In the genomic region with DNA sequence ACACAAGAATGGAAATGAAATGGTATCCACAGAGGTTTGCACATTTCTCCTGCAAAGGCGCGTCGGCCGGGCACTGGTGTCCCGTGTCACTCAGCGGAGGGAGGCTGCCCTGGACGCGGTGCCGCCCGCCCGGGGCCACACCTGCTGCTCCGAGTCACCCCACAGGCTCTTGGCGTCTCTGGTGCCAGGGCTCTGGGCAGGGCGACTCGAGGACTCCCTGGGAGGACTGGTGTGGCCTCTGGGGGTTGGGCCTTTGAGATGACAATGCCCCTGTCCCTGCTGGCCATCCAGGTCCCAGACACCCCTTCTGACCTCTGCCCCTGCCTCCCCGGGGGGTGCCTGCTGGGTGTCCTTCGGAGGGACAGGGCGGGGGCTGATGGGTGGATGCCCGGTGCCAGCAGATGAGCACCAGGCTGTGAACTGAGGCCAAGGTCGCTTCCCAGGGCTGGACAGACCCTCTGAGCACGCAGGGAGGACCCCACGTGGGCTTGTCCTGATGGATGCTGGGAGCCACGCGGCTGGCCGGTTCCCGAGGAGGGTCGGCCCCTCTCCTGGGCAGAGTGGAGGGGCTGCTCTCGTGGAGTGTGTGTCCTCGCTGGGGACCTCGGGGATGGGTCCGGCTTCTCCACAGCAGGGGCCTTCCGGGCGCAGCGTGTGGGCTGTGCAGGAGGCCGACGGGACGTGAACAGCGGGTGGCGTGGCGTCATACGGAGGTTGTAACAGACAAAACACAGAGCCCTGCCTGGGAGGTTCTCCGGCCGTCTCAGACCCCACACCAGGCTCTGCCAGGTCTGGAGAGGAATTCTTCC, we compare ENCODE assay signal across 23 cellular contexts. TPM values are rescaled to one million over a fixed set of nuclear protein-coding genes. Genes with fewer than 3 reads are reported as not detected.
A peak's percentile ranks its signal among the peaks of the same experiment; 100 is the strongest.
DNase-seq lines count a peak whose midpoint lies in the region; ATAC-seq, FAIRE-seq and TF ChIP-seq lines count a peak whose summit lies in the region.
"Had no signal": no experiment of that assay in that cellular context is flagged by ENCODE, and none has a peak within 500 bp of the region (broad histone marks: within the 10 kb centered on the region; RNA-seq: fewer than 3 reads in every experiment).

No MANE protein-coding gene starts in this region.

- no peak overlapping the region for H3K23ac ChIP-seq in H1 (ENCODE audit: insufficient read length)

- H3K14ac ChIP-seq in H1 (ENCODE audit: insufficient read length) = no peak overlapping the region

- ATAC-seq in K562 (no peak), HG02973 (IDR thresholded peaks at IDR 0.05; ENCODE audit: unreplicated experiment) (no peak)

- intact Hi-C loops in K562 (cut with micrococcal nuclease) = no loop called here

- H3K27me3 ChIP-seq in K562 (ENCODE audit: control insufficient read depth in 2 of 2, insufficient read depth in 2 of 2, low read length in 2 of 2) (no peaks in the 10 kb centered on the region), H1 (replicated peaks in 1 of 4; ENCODE audit: control insufficient read depth in 3 of 4, extremely low read depth in 1 of 4, insufficient read depth in 3 of 4, low read length in 3 of 4) (no peaks in the 10 kb centered on the region), H7 (ENCODE audit: control insufficient read depth, insufficient read depth, low read length) (no peaks in the 10 kb centered on the region), MG63 (no peaks in the 10 kb centered on the region)
- H3K27me3 ChIP-seq: BE2C had no signal

- H3K4me2 ChIP-seq in K562 (ENCODE audit: insufficient read depth, low read length) (no peak overlapping the region), H1 (ENCODE audit: insufficient read depth in 1 of 2, low read depth in 2 of 2, low read length in 2 of 2) (no peak overlapping the region)

- peak overlapping the region; percentile 51; the same call in 1 of the 2 replicates for H4K8ac ChIP-seq in H1 (ENCODE audit: extremely low read depth, insufficient read depth, low read length)

- no peak for TF ChIP-seq CTCF in K562 (IDR thresholded peaks at IDR 0.05 in 2 of 3, conservative IDR thresholded peaks at IDR 0.05 in 1 of 3; ENCODE audit: insufficient read depth in 2 of 3, low read depth in 1 of 3, low read length in 3 of 3)
- TF ChIP-seq CTCF in H1 (IDR thresholded peaks at IDR 0.05; ENCODE audit: control extremely low read depth in 1 of 3, insufficient read depth in 1 of 3, low read depth in 1 of 3, low read length in 3 of 3) = no peak

- TF ChIP-seq POLR2A in K562 (conservative IDR thresholded peaks at IDR 0.05) = no peak
- no peak for TF ChIP-seq POLR2A in H1 (IDR thresholded peaks at IDR 0.05; ENCODE audit: control extremely low read depth in 1 of 2, low read depth in 2 of 2, low read length in 2 of 2)

- no peak overlapping the region for H3K4ac ChIP-seq in H1 (replicated peaks; ENCODE audit: insufficient read length, low read depth, low read length)

- H3K18ac ChIP-seq in H1 (ENCODE audit: extremely low read depth, low read length) = no peak overlapping the region

- H2BK20ac ChIP-seq in H1 (ENCODE audit: low read length) = no peak overlapping the region

- H3K4me1 ChIP-seq in K562 (replicated peaks in 1 of 2; ENCODE audit: control insufficient read depth in 2 of 2, insufficient read depth in 2 of 2, low read length in 2 of 2) (peaks cover 0 to 52% of the 10 kb centered on the region in 2 experiments; a peak in 2 of 5 replicates), H1 (replicated peaks in 1 of 4; ENCODE audit: control insufficient read depth in 3 of 4, insufficient read depth in 4 of 4, low read length in 3 of 4) (no peaks in the 10 kb centered on the region; a peak in 1 of 7 replicates)
- H3K4me1 ChIP-seq: BE2C, Caco-2 had no signal

- no peak overlapping the region for H4K5ac ChIP-seq in H1 (ENCODE audit: insufficient read length, low read depth, low read length)

- H2BK12ac ChIP-seq in H1 (ENCODE audit: low read depth, low read length) = no peak overlapping the region

- no peak overlapping the region for H3K4me3 ChIP-seq in K562
- no peak overlapping the region for H3K4me3 ChIP-seq in H1 (ENCODE audit: extremely low read depth in 1 of 4, insufficient read depth in 2 of 4, low read depth in 3 of 4, low read length in 4 of 4)
- H3K4me3 ChIP-seq in H7 (ENCODE audit: insufficient read depth, low read depth, low read length) = no peak overlapping the region
- H3K4me3 ChIP-seq in MG63 = no peak overlapping the region
- H3K4me3 ChIP-seq: GM23248 had no signal

- DNase-seq in K562 (ENCODE audit: extremely low read depth in 1 of 4, low spot score in 3 of 4) (no peak), H1 (ENCODE audit: low read depth in 1 of 2, low spot score in 2 of 2) (no peak), myocyte (ENCODE audit: low read depth) (peak; percentile 34), GOT3 (lab: John Stamatoyannopoulos, UW) (no peak), H7 (no peak), MG63 (no peak)
- DNase-seq: ACHN; BE2C; Caco-2; CD4-positive, alpha-beta T cell; GM23248; H9; IMR-90; KBM-7 had no signal

- no peak overlapping the region for H2BK120ac ChIP-seq in H1 (replicated peaks; ENCODE audit: low read depth, low read length)

- TF ChIP-seq RAD21 in K562 (CRISPR knock-in tag; conservative IDR thresholded peaks at IDR 0.05 in 1 of 2, IDR thresholded peaks at IDR 0.05 in 1 of 2) = no peak
- no peak for TF ChIP-seq RAD21 in H1 (IDR thresholded peaks at IDR 0.05 in 1 of 2, conservative IDR thresholded peaks at IDR 0.05 in 1 of 2; ENCODE audit: low read depth in 2 of 2, low read length in 2 of 2)

- H3K36me3 ChIP-seq in K562 (ENCODE audit: control insufficient read depth, insufficient read depth, low read length) = peaks cover 21% of the 10 kb centered on the region; the same call in 1 of the 3 replicates
- peaks cover 0 to 18% (median 0%) of the 10 kb centered on the region in 4 experiments; a peak in 1 of 8 replicates for H3K36me3 ChIP-seq in H1 (ENCODE audit: control insufficient read depth in 2 of 4, insufficient read depth in 4 of 4, low read length in 3 of 4)
- H3K36me3 ChIP-seq in H7 (replicated peaks; ENCODE audit: control insufficient read depth, insufficient read depth, low read length) = peaks cover 1% of the 10 kb centered on the region; the same call in 1 of the 2 replicates
- H3K36me3 ChIP-seq in MG63 = no peaks in the 10 kb centered on the region
- H3K36me3 ChIP-seq: BE2C had no signal

- no peaks in the 10 kb centered on the region for H3K9me3 ChIP-seq in K562 (replicated peaks; ENCODE audit: control insufficient read depth, insufficient read depth, low read depth, low read length)
- no peaks in the 10 kb centered on the region for H3K9me3 ChIP-seq in H1 (ENCODE audit: insufficient read depth in 2 of 2, low read depth in 1 of 2, low read length in 1 of 2)
- no peaks in the 10 kb centered on the region for H3K9me3 ChIP-seq in MG63
- H3K9me3 ChIP-seq: BE2C, Caco-2 had no signal

- H3K23me2 ChIP-seq in H1 (ENCODE audit: low read depth, low read length) = no peaks in the 10 kb centered on the region; the same call in 1 of the 2 replicates

- POLR2A ChIA-PET in K562 (lab: Yijun Ruan, JAX) (interaction anchor here (1.0 kb wide), 1 partner anchor 10 kb away, joined by 3 read pairs; no protein-coding TSS in a partner anchor), H1 (lab: Charles Lee; ENCODE audit: partially characterized antibody) (no interaction called here)

- TF ChIP-seq EP300 in K562 (IDR thresholded peaks at IDR 0.05; ENCODE audit: low read length) (no peak), H1 (IDR thresholded peaks at IDR 0.05; ENCODE audit: borderline replicate concordance in 1 of 2, low read depth in 2 of 2, low read length in 2 of 2) (no peak)

- WGBS in K562 (ENCODE audit: insufficient coverage, low coverage, missing lambda C conversion rate) = 87% methylated on average over 32 of the region's 43 CpGs
- 89% methylated on average over 33 of the region's 43 CpGs; no CpG with 5 or more reads in 1 of the 2 experiments for WGBS in H1 (ENCODE audit: extremely low coverage in 1 of 2, insufficient coverage in 1 of 2, insufficient read length in 1 of 2, insufficient replicate concordance in 2 of 2, low coverage in 1 of 2, low lambda C conversion rate in 2 of 2, missing lambda C conversion rate in 1 of 2), 2 experiments

- H2AFZ ChIP-seq in K562 (ENCODE audit: low read depth, low read length) (no peak overlapping the region), H1 (ENCODE audit: low read length) (no peak overlapping the region)
- H2AFZ ChIP-seq: GM23248 had no signal

- H2AK5ac ChIP-seq in H1 (ENCODE audit: low read depth, low read length) = no peak overlapping the region

- FAIRE-seq in K562 (lab: Jason Lieb, UNC) (no peak), H1 (lab: Jason Lieb, UNC) (no peak)
- FAIRE-seq: A204.1, D721Med, G401.6, GM12891, GM19239, HTR-8/SVneo had no signal

- CTCF ChIA-PET in K562 (lab: Yijun Ruan, JAX; ENCODE audit: low intra/inter-chr PET ratio) = no interaction called here
- CTCF ChIA-PET in H1 (lab: Charles Lee; ENCODE audit: partially characterized antibody) = interaction anchor here (1.7 kb wide), 1 partner anchor 12 kb away, joined by 5 read pairs; no protein-coding TSS in a partner anchor

- no peak overlapping the region for H2BK5ac ChIP-seq in H1 (ENCODE audit: low read depth, low read length)

- H3K9ac ChIP-seq in K562 (ENCODE audit: insufficient read depth in 1 of 2, low read depth in 2 of 2, low read length in 2 of 2) (peak overlapping the region in 1 of 2 experiments; percentile 35; a peak in 1 of 4 replicates), H1 (replicated peaks in 1 of 4; ENCODE audit: extremely low read depth in 1 of 4, low read depth in 3 of 4, low read length in 3 of 4) (no peak overlapping the region)
- H3K9ac ChIP-seq: GM23248 had no signal

- 0 out of 2 replicates have a peak, but pooled peaks cover under 1% of the 10 kb centered on the region for H3K79me1 ChIP-seq in H1 (ENCODE audit: low read depth, low read length)

- H4K91ac ChIP-seq in H1 (replicated peaks; ENCODE audit: insufficient read length, low read length) = no peak overlapping the region

- H3K9me1 ChIP-seq in K562 (ENCODE audit: control insufficient read depth, insufficient read depth, low read length) = no peaks in the 10 kb centered on the region

- H4K20me1 ChIP-seq in K562 (replicated peaks; ENCODE audit: control insufficient read depth, insufficient read depth, low read length) (peaks cover 4% of the 10 kb centered on the region; the same call in 1 of the 2 replicates), H1 (replicated peaks in 1 of 2; ENCODE audit: control insufficient read depth in 1 of 2, insufficient read depth in 2 of 2, low read length in 2 of 2) (peaks cover 0 to 1% of the 10 kb centered on the region in 2 experiments)

- H2BK15ac ChIP-seq in H1 (ENCODE audit: low read length) = no peak overlapping the region

- no peak overlapping the region for H3K27ac ChIP-seq in K562 (ENCODE audit: extremely low read depth, low read depth, low read length)
- no peak overlapping the region for H3K27ac ChIP-seq in H1 (ENCODE audit: low read depth, low read length)
- H3K27ac ChIP-seq: C4-2B, GM23248, HL-60 had no signal

- BruUV-seq in K562 (replicated peaks; lab: Mats Ljungman, UMichigan) = no TSS peak

- H3K79me2 ChIP-seq in K562 (ENCODE audit: control insufficient read depth, insufficient read depth, low read length) (peaks cover 4% of the 10 kb centered on the region), H1 (ENCODE audit: control insufficient read depth in 1 of 2, insufficient read depth in 2 of 2, low read length in 2 of 2) (peaks cover 0 to 3% of the 10 kb centered on the region in 2 experiments; a peak in 2 of 4 replicates)

- H3K56ac ChIP-seq in H1 (replicated peaks; ENCODE audit: insufficient read length, low read depth, low read length) = no peak overlapping the region

- in situ Hi-C loops in K562 (cut with MboI) = no loop called here

RNA-seq across cellular contexts. Expression of a gene that starts 4.7 kb away (rescaled TPM):
- total RNA-seq in K562 (2011; cell fraction: chromatin; rRNA removed; ENCODE audit: low replicate concordance) = 35.4 and 89.8 TPM in 2 replicates
- 60.3 and 65.9 TPM in 2 replicates for total RNA-seq in K562 (2011; cell fraction: nucleolus; rRNA removed)
- 35.3 and 37.6 TPM in 2 replicates for total RNA-seq in K562 (2011; cell fraction: nucleoplasm; rRNA removed)
- total RNA-seq in K562 (2014; rRNA removed) = 46.5 and 57.8 TPM in 2 replicates
- 7.6 and 7.9 TPM in 2 replicates for total RNA-seq in K562 (2014; rRNA removed; fragmentation: Illumina TruSeq; extraction: Trizol)
- 25.6 and 27.3 TPM in 2 replicates for total RNA-seq in K562 (2015; rRNA removed; fragmentation: Illumina TruSeq; extraction: Trizol)
- total RNA-seq in K562 (2021) = 42.1 and 49.2 TPM in 2 replicates
- polyA plus RNA-seq in K562 (2011; rRNA removed) = 15.0 and 19.4 TPM in 2 replicates
- polyA plus RNA-seq in K562 (2011; cell fraction: cytosol; rRNA removed) = 21.9 and 50.9 TPM in 2 replicates
- polyA plus RNA-seq in K562 (2011; cell fraction: nucleus; rRNA removed) = 54.2 and 84.9 TPM in 2 replicates
- polyA plus RNA-seq in K562 (2012) = 22.8 and 28.5 TPM in 2 replicates
- polyA plus RNA-seq in K562 (2014; fragmentation: Illumina TruSeq; extraction: Trizol) = 9.6 and 20.4 TPM in 2 replicates
- polyA plus RNA-seq in K562 (2014; fragmentation: Nextera tagmentation; extraction: Ambion mirVana) = under 1 TPM; 0.15 to 0.52 TPM
- polyA plus RNA-seq in K562 (2014; rRNA removed) = 35.0 and 36.4 TPM in 2 replicates
- polyA minus RNA-seq in K562 (2011; rRNA and poly(A)+ RNA removed) = 4.5 and 9.4 TPM in 2 replicates
- 13.0 and 16.6 TPM in 2 replicates for polyA minus RNA-seq in K562 (2011; cell fraction: cytosol; rRNA and poly(A)+ RNA removed)
- 9.6 and 12.0 TPM in 2 replicates for polyA minus RNA-seq in K562 (2011; cell fraction: nucleus; rRNA and poly(A)+ RNA removed)
- total RNA-seq in H1 (2021; fragmentation: NEBNext Ultra II Directional; extraction: Animal tissue kit (Norgen Biotek cat#: 25700)) = 29.9 and 36.2 TPM in 2 replicates
- 25.8 and 44.1 TPM in 2 replicates for polyA plus RNA-seq in H1 (2011; rRNA removed)
- polyA plus RNA-seq in H1 (2011; cell fraction: cytosol; rRNA removed) = 33.5 TPM
- 65.4 TPM for polyA plus RNA-seq in H1 (2011; cell fraction: nucleus; rRNA removed)
- 15.6 to 34.3 TPM (median 26.9 TPM) in 4 replicates for polyA plus RNA-seq in H1 (2012, experiment 1 of 2)
- 19.2 TPM for polyA plus RNA-seq in H1 (2012, experiment 2 of 2)
- 28.0 TPM for polyA plus RNA-seq in H1 (2013, experiment 1 of 2)
- 26.4 TPM for polyA plus RNA-seq in H1 (2013, experiment 2 of 2)
- polyA minus RNA-seq in H1 (2011; rRNA and poly(A)+ RNA removed) = 7.5 and 9.4 TPM in 2 replicates
- 17.5 TPM for polyA minus RNA-seq in H1 (2011; cell fraction: cytosol; rRNA and poly(A)+ RNA removed)
- polyA minus RNA-seq in H1 (2011; cell fraction: nucleus; rRNA and poly(A)+ RNA removed) = 16.0 TPM
- total RNA-seq in myocyte = 33.8 and 34.9 TPM in 2 replicates
- polyA plus RNA-seq in myocyte (2012) = 19.7 TPM
- total RNA-seq in H7 (2014; rRNA removed; shearing (Covaris generic)) = 44.0 and 46.4 TPM in 2 replicates
- 13.1 and 25.3 TPM in 2 replicates for total RNA-seq in MG63 (2014; rRNA removed; shearing (Covaris generic); ENCODE audit: low replicate concordance)

RNA-seq across cellular contexts. Expression of a gene that starts 24.6 kb away (rescaled TPM):
- total RNA-seq in K562 (2011; cell fraction: chromatin; rRNA removed; ENCODE audit: low replicate concordance) = 10.2 and 37.7 TPM in 2 replicates
- total RNA-seq in K562 (2011; cell fraction: nucleolus; rRNA removed) = 58.8 and 84.5 TPM in 2 replicates
- total RNA-seq in K562 (2011; cell fraction: nucleoplasm; rRNA removed) = 27.7 and 36.4 TPM in 2 replicates
- total RNA-seq in K562 (2014; rRNA removed) (2.5 and 5.2 TPM in 2 replicates), K562 (2014; rRNA removed; fragmentation: Illumina TruSeq; extraction: Trizol) (2.3 and 2.8 TPM in 2 replicates), K562 (2015; rRNA removed; fragmentation: Illumina TruSeq; extraction: Trizol) (2.5 and 3.1 TPM in 2 replicates), K562 (2021) (21.0 and 24.0 TPM in 2 replicates), myocyte (0.16 and 0.26 TPM in 2 replicates)
- polyA plus RNA-seq in K562 (2011; rRNA removed) (2.9 and 4.4 TPM in 2 replicates), K562 (2014; fragmentation: Illumina TruSeq; extraction: Trizol) (4.3 and 6.7 TPM in 2 replicates), K562 (2014; fragmentation: Nextera tagmentation; extraction: Ambion mirVana) (1 to 10 TPM; 1.5 to 2.6 TPM), K562 (2014; rRNA removed) (5.7 and 6.1 TPM in 2 replicates), H1 (2011; rRNA removed) (0.39 and 0.80 TPM in 2 replicates)
- polyA plus RNA-seq in K562 (2011; cell fraction: cytosol; rRNA removed) = 4.0 and 21.7 TPM in 2 replicates
- 3.7 and 12.5 TPM in 2 replicates for polyA plus RNA-seq in K562 (2011; cell fraction: nucleus; rRNA removed)
- polyA plus RNA-seq in K562 (2012) = 11.5 and 11.6 TPM in 2 replicates
- polyA minus RNA-seq in K562 (2011; rRNA and poly(A)+ RNA removed) = 0.90 and 1.6 TPM in 2 replicates
- 17.4 and 19.6 TPM in 2 replicates for polyA minus RNA-seq in K562 (2011; cell fraction: cytosol; rRNA and poly(A)+ RNA removed)
- polyA minus RNA-seq in K562 (2011; cell fraction: nucleus; rRNA and poly(A)+ RNA removed) = 3.1 and 6.1 TPM in 2 replicates
- 0.50 and 0.75 TPM in 2 replicates for total RNA-seq in H1 (2021; fragmentation: NEBNext Ultra II Directional; extraction: Animal tissue kit (Norgen Biotek cat#: 25700))
- 0.31 TPM for polyA plus RNA-seq in H1 (2011; cell fraction: cytosol; rRNA removed)
- 0.20 TPM for polyA plus RNA-seq in H1 (2011; cell fraction: nucleus; rRNA removed)
- polyA plus RNA-seq in H1 (2012, experiment 1 of 2) = 0.22 to 0.59 TPM (median 0.48 TPM) in 4 replicates
- 0.39 TPM for polyA plus RNA-seq in H1 (2012, experiment 2 of 2)
- polyA plus RNA-seq in H1 (2013, experiment 1 of 2) = 0.97 TPM
- 1.2 TPM for polyA plus RNA-seq in H1 (2013, experiment 2 of 2)
- 0.10 and 0.22 TPM in 2 replicates for polyA minus RNA-seq in H1 (2011; rRNA and poly(A)+ RNA removed)
- not detected for polyA minus RNA-seq in H1 (2011; cell fraction: cytosol; rRNA and poly(A)+ RNA removed)
- 0.40 TPM for polyA minus RNA-seq in H1 (2011; cell fraction: nucleus; rRNA and poly(A)+ RNA removed)
- 0.21 TPM for polyA plus RNA-seq in myocyte (2012)
- total RNA-seq in H7 (2014; rRNA removed; shearing (Covaris generic)) = 0.18 and 0.45 TPM in 2 replicates
- 1.9 and 2.1 TPM in 2 replicates for total RNA-seq in MG63 (2014; rRNA removed; shearing (Covaris generic); ENCODE audit: low replicate concordance)

RNA-seq across cellular contexts. Expression of a gene that starts 46.0 kb away (rescaled TPM):
- total RNA-seq in K562 (2011; cell fraction: chromatin; rRNA removed; ENCODE audit: low replicate concordance) = 2.6 and 7.5 TPM in 2 replicates
- total RNA-seq in K562 (2011; cell fraction: nucleolus; rRNA removed) = 3.8 and 5.5 TPM in 2 replicates
- 3.2 and 4.0 TPM in 2 replicates for total RNA-seq in K562 (2011; cell fraction: nucleoplasm; rRNA removed)
- total RNA-seq in K562 (2014; rRNA removed) (0.54 and 1.2 TPM in 2 replicates), K562 (2014; rRNA removed; fragmentation: Illumina TruSeq; extraction: Trizol) (0.83 and 0.91 TPM in 2 replicates), K562 (2015; rRNA removed; fragmentation: Illumina TruSeq; extraction: Trizol) (0.98 and 1.0 TPM in 2 replicates), K562 (2021) (3.3 and 3.9 TPM in 2 replicates), myocyte (0.19 and 0.31 TPM in 2 replicates)
- polyA plus RNA-seq in K562 (2011; rRNA removed) (2.5 and 3.1 TPM in 2 replicates), K562 (2014; fragmentation: Illumina TruSeq; extraction: Trizol) (3.0 and 3.6 TPM in 2 replicates), K562 (2014; fragmentation: Nextera tagmentation; extraction: Ambion mirVana) (under 1 TPM in 1 of 2 experiments, not detected in 1; 0.03 TPM), K562 (2014; rRNA removed) (1.9 and 2.3 TPM in 2 replicates), H1 (2011; rRNA removed) (1.0 and 1.3 TPM in 2 replicates)
- polyA plus RNA-seq in K562 (2011; cell fraction: cytosol; rRNA removed) = 3.0 and 4.9 TPM in 2 replicates
- 5.3 and 8.9 TPM in 2 replicates for polyA plus RNA-seq in K562 (2011; cell fraction: nucleus; rRNA removed)
- 3.6 and 14.1 TPM in 2 replicates for polyA plus RNA-seq in K562 (2012)
- polyA minus RNA-seq in K562 (2011; rRNA and poly(A)+ RNA removed) = 2.0 and 3.2 TPM in 2 replicates
- polyA minus RNA-seq in K562 (2011; cell fraction: cytosol; rRNA and poly(A)+ RNA removed) = 5.9 and 6.7 TPM in 2 replicates
- polyA minus RNA-seq in K562 (2011; cell fraction: nucleus; rRNA and poly(A)+ RNA removed) = 1.6 and 2.1 TPM in 2 replicates
- 0.96 and 1.2 TPM in 2 replicates for total RNA-seq in H1 (2021; fragmentation: NEBNext Ultra II Directional; extraction: Animal tissue kit (Norgen Biotek cat#: 25700))
- polyA plus RNA-seq in H1 (2011; cell fraction: cytosol; rRNA removed) = 0.70 TPM
- 2.2 TPM for polyA plus RNA-seq in H1 (2011; cell fraction: nucleus; rRNA removed)
- 0.86 to 1.2 TPM (median 0.93 TPM) in 4 replicates for polyA plus RNA-seq in H1 (2012, experiment 1 of 2)
- polyA plus RNA-seq in H1 (2012, experiment 2 of 2) = 0.75 TPM
- 2.5 TPM for polyA plus RNA-seq in H1 (2013, experiment 1 of 2)
- 2.3 TPM for polyA plus RNA-seq in H1 (2013, experiment 2 of 2)
- polyA minus RNA-seq in H1 (2011; rRNA and poly(A)+ RNA removed) = 0.82 and 1.3 TPM in 2 replicates
- 1.0 TPM for polyA minus RNA-seq in H1 (2011; cell fraction: cytosol; rRNA and poly(A)+ RNA removed)
- polyA minus RNA-seq in H1 (2011; cell fraction: nucleus; rRNA and poly(A)+ RNA removed) = 0.80 TPM
- 0.08 TPM for polyA plus RNA-seq in myocyte (2012)
- 0.11 and 0.21 TPM in 2 replicates for total RNA-seq in H7 (2014; rRNA removed; shearing (Covaris generic))
- total RNA-seq in MG63 (2014; rRNA removed; shearing (Covaris generic); ENCODE audit: low replicate concordance) = not detected in 2 replicates
- total RNA-seq: Caco-2, GM23248 had no signal

RNA-seq across cellular contexts. Expression of a gene that starts 58.5 kb away (rescaled TPM):
- total RNA-seq in K562 (2011; cell fraction: chromatin; rRNA removed; ENCODE audit: low replicate concordance) = 47.2 and 115 TPM in 2 replicates
- total RNA-seq in K562 (2011; cell fraction: nucleolus; rRNA removed) = 85.8 and 97.1 TPM in 2 replicates
- 68.6 and 70.5 TPM in 2 replicates for total RNA-seq in K562 (2011; cell fraction: nucleoplasm; rRNA removed)
- 137 and 148 TPM in 2 replicates for total RNA-seq in K562 (2014; rRNA removed)
- 18.2 and 18.5 TPM in 2 replicates for total RNA-seq in K562 (2014; rRNA removed; fragmentation: Illumina TruSeq; extraction: Trizol)
- total RNA-seq in K562 (2015; rRNA removed; fragmentation: Illumina TruSeq; extraction: Trizol) = 37.6 and 38.6 TPM in 2 replicates
- total RNA-seq in K562 (2021) = 122 and 125 TPM in 2 replicates
- 47.6 and 54.4 TPM in 2 replicates for polyA plus RNA-seq in K562 (2011; rRNA removed)
- polyA plus RNA-seq in K562 (2011; cell fraction: cytosol; rRNA removed) = 49.5 and 107 TPM in 2 replicates
- 169 and 253 TPM in 2 replicates for polyA plus RNA-seq in K562 (2011; cell fraction: nucleus; rRNA removed)
- polyA plus RNA-seq in K562 (2012) = 75.9 and 122 TPM in 2 replicates
- 25.6 and 53.2 TPM in 2 replicates for polyA plus RNA-seq in K562 (2014; fragmentation: Illumina TruSeq; extraction: Trizol)
- polyA plus RNA-seq in K562 (2014; fragmentation: Nextera tagmentation; extraction: Ambion mirVana) = under 1 TPM; 0.35 to 0.78 TPM
- polyA plus RNA-seq in K562 (2014; rRNA removed) = 159 and 172 TPM in 2 replicates
- polyA minus RNA-seq in K562 (2011; rRNA and poly(A)+ RNA removed) = 8.0 and 11.1 TPM in 2 replicates
- polyA minus RNA-seq in K562 (2011; cell fraction: cytosol; rRNA and poly(A)+ RNA removed) = 24.4 and 30.8 TPM in 2 replicates
- 24.4 and 30.4 TPM in 2 replicates for polyA minus RNA-seq in K562 (2011; cell fraction: nucleus; rRNA and poly(A)+ RNA removed)
- total RNA-seq in H1 (2021; fragmentation: NEBNext Ultra II Directional; extraction: Animal tissue kit (Norgen Biotek cat#: 25700)) = 74.2 and 76.1 TPM in 2 replicates
- polyA plus RNA-seq in H1 (2011; rRNA removed) = 42.9 and 63.9 TPM in 2 replicates
- 62.4 TPM for polyA plus RNA-seq in H1 (2011; cell fraction: cytosol; rRNA removed)
- polyA plus RNA-seq in H1 (2011; cell fraction: nucleus; rRNA removed) = 98.9 TPM
- 44.6 to 66.7 TPM (median 62.4 TPM) in 4 replicates for polyA plus RNA-seq in H1 (2012, experiment 1 of 2)
- polyA plus RNA-seq in H1 (2012, experiment 2 of 2) = 60.0 TPM
- polyA plus RNA-seq in H1 (2013, experiment 1 of 2) = 69.5 TPM
- polyA plus RNA-seq in H1 (2013, experiment 2 of 2) = 62.3 TPM
- polyA minus RNA-seq in H1 (2011; rRNA and poly(A)+ RNA removed) = 5.2 and 6.5 TPM in 2 replicates
- polyA minus RNA-seq in H1 (2011; cell fraction: cytosol; rRNA and poly(A)+ RNA removed) = 25.2 TPM
- 26.3 TPM for polyA minus RNA-seq in H1 (2011; cell fraction: nucleus; rRNA and poly(A)+ RNA removed)
- total RNA-seq in myocyte = 99.9 and 102 TPM in 2 replicates
- polyA plus RNA-seq in myocyte (2012) = 73.9 TPM
- total RNA-seq in H7 (2014; rRNA removed; shearing (Covaris generic)) = 109 and 124 TPM in 2 replicates
- 42.5 and 43.5 TPM in 2 replicates for total RNA-seq in MG63 (2014; rRNA removed; shearing (Covaris generic); ENCODE audit: low replicate concordance)
